ENCODE assay signal across 19 cellular contexts in the genomic region with DNA sequence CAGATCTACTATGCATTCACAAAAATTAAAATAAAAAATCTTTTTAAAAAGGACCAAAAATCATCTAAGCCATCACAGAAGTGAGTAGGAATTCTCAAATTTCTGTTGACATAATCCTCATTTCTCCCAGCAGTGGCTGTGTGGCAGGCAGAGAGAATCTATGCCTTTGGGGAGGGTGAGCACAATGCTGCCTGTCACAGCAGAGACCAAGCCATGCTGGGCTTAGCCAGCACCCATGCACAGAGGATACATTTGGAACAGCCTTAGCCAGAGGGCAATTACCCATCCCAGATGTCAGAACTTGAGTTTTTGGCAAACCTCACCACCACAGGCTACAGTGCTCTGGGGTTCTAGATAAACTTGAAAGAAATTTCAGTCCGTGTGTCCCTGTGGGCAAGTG.
DNase-seq lines count a peak whose midpoint lies in the region; ATAC-seq and TF ChIP-seq lines count a peak whose summit lies in the region.
"Had no signal": no experiment of that assay in that cellular context is flagged by ENCODE, and none has a peak within 500 bp of the region (broad histone marks: within the 10 kb centered on the region; RNA-seq: fewer than 3 reads in every experiment).

No MANE protein-coding gene starts in this region.

- 0% methylated on average over 1 of the region's 1 CpG for WGBS in mammary epithelial cell (ENCODE audit: low coverage, missing lambda C conversion rate)

- H3K4me1 Mint-ChIP-seq in MCF 10A (ENCODE audit: insufficient read depth, unreplicated experiment): no peaks in the 10 kb centered on the region
- H3K4me1 Mint-ChIP-seq: B cell; CD4-positive, CD25-positive, alpha-beta regulatory T cell had no signal

- ATAC-seq in HG03439 (IDR thresholded peaks at IDR 0.05; ENCODE audit: unreplicated experiment) (no peak), GM21529 (IDR thresholded peaks at IDR 0.05; ENCODE audit: unreplicated experiment) (no peak)
- ATAC-seq: CD8-positive, alpha-beta T cell; GM23338 had no signal

- no peaks in the 10 kb centered on the region for H3K27me3 ChIP-seq in mammary epithelial cell (ENCODE audit: insufficient read depth, low read length)
- H3K27me3 ChIP-seq: BLaER1 had no signal

- no peaks in the 10 kb centered on the region for H3K9me3 ChIP-seq in mammary epithelial cell (replicated peaks; ENCODE audit: insufficient read depth, low read length)
- H3K9me3 ChIP-seq: BLaER1, Caco-2, HAP-1 had no signal

- no peaks in the 10 kb centered on the region for H3K4me1 ChIP-seq in mammary epithelial cell (ENCODE audit: insufficient read depth, low read length)
- H3K4me1 ChIP-seq: BLaER1, Caco-2, HAP-1 had no signal

- H3K27ac ChIP-seq in mammary epithelial cell (ENCODE audit: insufficient read depth, low read depth, low read length): no peak overlapping the region
- H3K27ac ChIP-seq: 22Rv1, BLaER1, C4-2B had no signal

- POLR2A ChIA-PET in MCF 10A (lab: Yijun Ruan, JAX): interaction anchor here (0.6 kb wide), 1 partner anchor 93 kb away, joined by 3 read pairs; no protein-coding TSS in a partner anchor

- no peak for TF ChIP-seq CTCF in MCF 10A (IDR thresholded peaks at IDR 0.05; ENCODE audit: unreplicated experiment)
- no peak for TF ChIP-seq CTCF in mammary epithelial cell (conservative IDR thresholded peaks at IDR 0.05 in 1 of 2, IDR thresholded peaks at IDR 0.05 in 1 of 2; ENCODE audit: extremely low read depth in 1 of 2, insufficient read depth in 1 of 2, low read depth in 1 of 2, low read length in 2 of 2)

- no peaks in the 10 kb centered on the region for H3K27me3 Mint-ChIP-seq in MCF 10A (ENCODE audit: insufficient read depth, unreplicated experiment)
- H3K27me3 Mint-ChIP-seq: B cell; CD4-positive, CD25-positive, alpha-beta regulatory T cell had no signal

- H4K20me1 ChIP-seq in mammary epithelial cell (ENCODE audit: insufficient read depth, low read length): no peaks in the 10 kb centered on the region
- H4K20me1 ChIP-seq: BLaER1 had no signal

- H3K4me2 ChIP-seq in mammary epithelial cell (ENCODE audit: insufficient read depth, low read depth, low read length): no peak overlapping the region
- H3K4me2 ChIP-seq: BLaER1, GM23338 had no signal

- H3K27ac Mint-ChIP-seq in MCF 10A (ENCODE audit: low read depth, unreplicated experiment): no peak overlapping the region
- H3K27ac Mint-ChIP-seq: B cell; CD4-positive, CD25-positive, alpha-beta regulatory T cell; CD8-positive, alpha-beta T cell; GM23338; HFFc6 had no signal

- no peak overlapping the region for H3K4me3 ChIP-seq in mammary epithelial cell (replicated peaks in 1 of 3; ENCODE audit: insufficient read depth in 1 of 3, low read depth in 2 of 3, low read length in 3 of 3)
- H3K4me3 ChIP-seq: BLaER1, GM23338, HAP-1 had no signal

- H3K9ac ChIP-seq in mammary epithelial cell (ENCODE audit: insufficient read depth, low read length): no peak overlapping the region
- H3K9ac ChIP-seq: BLaER1 had no signal

- in situ Hi-C loops in mammary epithelial cell (cut with MboI; ENCODE audit: low sequenced_read_pairs in 2 of 2) (no loop called here), SK-MEL-5 (cut with HindIII; ENCODE audit: low pct_unique_long_range_greater_than_20kb, low sequenced_read_pairs) (no loop called here)

- BruUV-seq in MCF 10A (replicated peaks; lab: Mats Ljungman, UMichigan) (no TSS peak), mammary epithelial cell (replicated peaks; lab: Mats Ljungman, UMichigan) (no TSS peak)

- H3K36me3 ChIP-seq in mammary epithelial cell (ENCODE audit: insufficient read depth, low read length): no peaks in the 10 kb centered on the region
- H3K36me3 ChIP-seq: BLaER1, HAP-1 had no signal

- no peak overlapping the region for H2AFZ ChIP-seq in mammary epithelial cell (ENCODE audit: low read depth, low read length)
- H2AFZ ChIP-seq: GM23338 had no signal

- no peaks in the 10 kb centered on the region for H3K79me2 ChIP-seq in mammary epithelial cell (ENCODE audit: insufficient read depth, low read length)

- H3K4me3 Mint-ChIP-seq in MCF 10A (ENCODE audit: unreplicated experiment): no peak overlapping the region
- H3K4me3 Mint-ChIP-seq: B cell; CD4-positive, CD25-positive, alpha-beta regulatory T cell; CD8-positive, alpha-beta T cell; GM23338; HFFc6 had no signal

- intact Hi-C loops in MCF 10A (cut with micrococcal nuclease): no loop called here
- intact Hi-C loops in mammary epithelial cell (cut with micrococcal nuclease): no loop called here

- H3K9me3 Mint-ChIP-seq in MCF 10A (ENCODE audit: unreplicated experiment): peaks cover 7% of the 10 kb centered on the region
- H3K9me3 Mint-ChIP-seq: GM23338 had no signal

- no peaks in the 10 kb centered on the region for H3K36me3 Mint-ChIP-seq in MCF 10A (ENCODE audit: insufficient read depth, unreplicated experiment)
- H3K36me3 Mint-ChIP-seq: CD4-positive, CD25-positive, alpha-beta regulatory T cell; CD8-positive, alpha-beta T cell had no signal

- DNase-seq in MCF 10A (ENCODE audit: unreplicated experiment): peak; percentile 1
- no peak for DNase-seq in mammary epithelial cell
- peak; percentile 27 for DNase-seq in SK-MEL-5 (ENCODE audit: low read depth, low spot score)
- peak; percentile 49 for DNase-seq in foreskin melanocyte
- DNase-seq in NCI-H1694 (lab: John Stamatoyannopoulos, UW): no peak
- DNase-seq: Caco-2; CD4-positive, CD25-positive, alpha-beta regulatory T cell; CD8-positive, alpha-beta T cell; DMS153; DND-41; HFFc6 had no signal

- CTCF ChIA-PET in MCF 10A (lab: Yijun Ruan, JAX) (no interaction called here), mammary epithelial cell (lab: Charles Lee; ENCODE audit: low non-redundant PET) (no interaction called here)

- dilution Hi-C loops in mammary epithelial cell (cut with HindIII; ENCODE audit: low sequenced_read_pairs): no loop called here

Comparison
In these comparisons a context has a peak if more than half of its experiments do, and no peak if none do; other contexts are left out.
1. DNase-seq: peak in MCF 10A (single experiment), SK-MEL-5 (single experiment) and foreskin melanocyte (single experiment); none in mammary epithelial cell (single experiment) and NCI-H1694 (single experiment).